11 cellular contexts compared by ENCODE assay signal in the genomic region with DNA sequence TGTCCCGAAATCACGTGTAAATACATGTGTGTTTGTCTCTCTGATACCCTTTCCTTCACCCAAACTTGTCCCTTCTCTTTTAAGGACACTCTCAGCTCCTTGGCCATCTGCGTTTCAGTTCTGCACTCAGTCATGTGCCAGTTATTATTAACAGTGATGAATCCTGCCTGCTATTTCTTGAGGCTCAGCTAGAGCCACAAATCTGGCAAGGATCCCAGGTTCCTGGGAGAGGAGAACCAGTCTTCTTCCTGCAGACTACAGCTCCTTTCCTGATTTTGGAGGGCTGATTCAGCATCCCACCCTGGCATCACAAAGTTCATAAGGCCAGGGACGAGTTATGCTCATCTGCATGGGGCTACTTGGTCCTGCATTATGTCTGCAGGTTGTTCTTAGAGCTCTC. TPM values are rescaled to one million over a fixed set of nuclear protein-coding genes. Genes with fewer than 3 reads are reported as not detected.
DNase-seq lines count a peak whose midpoint lies in the region; ATAC-seq and TF ChIP-seq lines count a peak whose summit lies in the region.
"Had no signal": no experiment of that assay in that cellular context is flagged by ENCODE, and none has a peak within 500 bp of the region (broad histone marks: within the 10 kb centered on the region; RNA-seq: fewer than 3 reads in every experiment).

No MANE protein-coding gene starts in this region.

- H3K4me1 ChIP-seq in ascending aorta, result peaks cover 19 to 49% of the 10 kb centered on the region in 2 donors
- peaks cover 0 to 91% of the 10 kb centered on the region in 2 donors for H3K4me1 ChIP-seq in right atrium auricular region
- peaks cover 44% of the 10 kb centered on the region for H3K4me1 ChIP-seq in testis

- 34 to 57% methylated on average over 4 of the region's 4 CpGs for WGBS in testis, 2 donors

- H3K27ac Mint-ChIP-seq in natural killer cell, result no peak overlapping the region
- no peak overlapping the region for H3K27ac Mint-ChIP-seq in activated CD4-positive, alpha-beta T cell treated with anti-CD3 and anti-CD28 coated beads for 36 hours
- H3K27ac Mint-ChIP-seq: immature natural killer cell had no signal

- no peak overlapping the region for H3K4me3 Mint-ChIP-seq in natural killer cell
- no peak overlapping the region for H3K4me3 Mint-ChIP-seq in activated CD4-positive, alpha-beta T cell treated with anti-CD3 and anti-CD28 coated beads for 36 hours
- H3K4me3 Mint-ChIP-seq: immature natural killer cell had no signal

- no peak for ATAC-seq in natural killer cell
- ATAC-seq in activated CD4-positive, alpha-beta T cell treated with anti-CD3 and anti-CD28 coated beads for 36 hours, result no peak
- no peak for ATAC-seq in GM21619 (IDR thresholded peaks at IDR 0.05; ENCODE audit: unreplicated experiment)

- no peak for TF ChIP-seq POLR2A in testis (IDR thresholded peaks at IDR 0.05)

- H3K4me1 Mint-ChIP-seq in natural killer cell, result peaks cover 0 to 4% of the 10 kb centered on the region in 2 donors
- peaks cover 4% of the 10 kb centered on the region for H3K4me1 Mint-ChIP-seq in activated CD4-positive, alpha-beta T cell treated with anti-CD3 and anti-CD28 coated beads for 36 hours

- H3K9me3 ChIP-seq in ascending aorta (no peaks in the 10 kb centered on the region), right atrium auricular region (no peaks in the 10 kb centered on the region), testis (no peaks in the 10 kb centered on the region)

- no peaks in the 10 kb centered on the region for H3K9me3 Mint-ChIP-seq in natural killer cell
- no peaks in the 10 kb centered on the region for H3K9me3 Mint-ChIP-seq in activated CD4-positive, alpha-beta T cell treated with anti-CD3 and anti-CD28 coated beads for 36 hours (ENCODE audit: low read depth)
- H3K9me3 Mint-ChIP-seq: immature natural killer cell had no signal

- POLR2A ChIA-PET in activated CD4-positive, alpha-beta T cell treated with anti-CD3 and anti-CD28 coated beads for 36 hours (lab: Charles Lee), result no interaction called here

- H3K27me3 ChIP-seq in ascending aorta, result no peaks in the 10 kb centered on the region
- no peaks in the 10 kb centered on the region for H3K27me3 ChIP-seq in right atrium auricular region
- no peaks in the 10 kb centered on the region for H3K27me3 ChIP-seq in testis

- intact Hi-C loops in ascending aorta (cut with DNase I) (loop anchor here (5.0 kb wide), 2 partner anchors 33 to 292 kb away; no protein-coding TSS in a partner anchor), testis (cut with DNase I; ENCODE audit: low total_unique reads) (no loop called here), natural killer cell (cut with micrococcal nuclease) (no loop called here)
- intact Hi-C loops in activated CD4-positive, alpha-beta T cell treated with anti-CD3 and anti-CD28 coated beads for 36 hours (cut with DNase I, micrococcal nuclease), result loop anchor here in 1 of 2 experiments (1.0 kb wide), 1 partner anchor 12 kb away; no protein-coding TSS in a partner anchor

- no peak overlapping the region for H3K4me3 ChIP-seq in ascending aorta
- no peak overlapping the region for H3K4me3 ChIP-seq in right atrium auricular region
- H3K4me3 ChIP-seq in testis, result no peak overlapping the region
- H3K4me3 ChIP-seq: SK-N-MC had no signal

- no peak for TF ChIP-seq CTCF in ascending aorta (IDR thresholded peaks at IDR 0.05)
- no peak for TF ChIP-seq CTCF in right atrium auricular region (IDR thresholded peaks at IDR 0.05)
- no peak for TF ChIP-seq CTCF in testis (IDR thresholded peaks at IDR 0.05)
- TF ChIP-seq CTCF in natural killer cell (IDR thresholded peaks at IDR 0.05), result no peak

- no peaks in the 10 kb centered on the region for H3K36me3 ChIP-seq in ascending aorta
- H3K36me3 ChIP-seq in right atrium auricular region, result no peaks in the 10 kb centered on the region
- no peaks in the 10 kb centered on the region for H3K36me3 ChIP-seq in testis (ENCODE audit: low read depth, missing control alignments)

- CTCF ChIA-PET in activated CD4-positive, alpha-beta T cell treated with anti-CD3 and anti-CD28 coated beads for 36 hours (lab: Charles Lee), result no interaction called here

- H3K27me3 Mint-ChIP-seq in natural killer cell (ENCODE audit: low read depth in 2 of 2), result peaks cover 16 to 31% of the 10 kb centered on the region in 2 donors
- H3K27me3 Mint-ChIP-seq in activated CD4-positive, alpha-beta T cell treated with anti-CD3 and anti-CD28 coated beads for 36 hours, result peaks cover 34% of the 10 kb centered on the region

- H3K27ac ChIP-seq in ascending aorta, result peak overlapping the region; percentile 75 to 80
- H3K27ac ChIP-seq in right atrium auricular region, result peak overlapping the region; percentile 82 to 84
- H3K27ac ChIP-seq in testis, result peak overlapping the region; percentile 85 to 87
- H3K27ac ChIP-seq: SK-N-MC had no signal

- H3K36me3 Mint-ChIP-seq in natural killer cell, result no peaks in the 10 kb centered on the region
- H3K36me3 Mint-ChIP-seq in activated CD4-positive, alpha-beta T cell treated with anti-CD3 and anti-CD28 coated beads for 36 hours (ENCODE audit: low read depth), result no peaks in the 10 kb centered on the region
- H3K36me3 Mint-ChIP-seq: immature natural killer cell had no signal

- DNase-seq in HS-5 (ENCODE audit: low read depth) (peak; percentile 30), ascending aorta (ENCODE audit: low spot score in 2 of 2) (peak; percentile 57 to 92), right atrium auricular region (ENCODE audit: low spot score) (peak; percentile 87), testis (peak; percentile 90), natural killer cell (no peak), NCI-H345 (lab: John Stamatoyannopoulos, UW) (no peak)
- DNase-seq in activated CD4-positive, alpha-beta T cell treated with anti-CD3 and anti-CD28 coated beads for 36 hours, result no peak
- DNase-seq: activated naive CD4-positive, alpha-beta T cell treated with Interleukin-2 at 50 U/mL for 16 hours; immature natural killer cell had no signal

RNA-seq across cellular contexts. Expression of gene MAMDC2, which starts 5.6 kb away (rescaled TPM):
- total RNA-seq in ascending aorta (3.4 TPM), right atrium auricular region (10 to 100 TPM; 28.8 to 32.5 TPM), testis (10 to 100 TPM; 13.7 to 28.3 TPM), natural killer cell (under 1 TPM in 2 of 3 donors, not detected in 1; 0.10 to 0.32 TPM)
- 15.1 TPM for polyA plus RNA-seq in testis (ENCODE audit: insufficient read depth, low read depth, low replicate concordance)
- not detected for total RNA-seq in activated CD4-positive, alpha-beta T cell treated with anti-CD3 and anti-CD28 coated beads for 36 hours

Comparison
In these comparisons a context has a peak if more than half of its experiments do, and no peak if none do; other contexts are left out.
1. DNase-seq: peak in HS-5 (single experiment), ascending aorta (2 of 2), right atrium auricular region (single experiment) and testis (single experiment); none in natural killer cell (single experiment), activated CD4-positive, alpha-beta T cell treated with anti-CD3 and anti-CD28 coated beads for 36 hours (single experiment) and NCI-H345 (single experiment).
2. Peak in every context shown above with its lines, with median percentiles within 50 percentile points of each other: H3K27ac ChIP-seq.